In the genomic region with DNA sequence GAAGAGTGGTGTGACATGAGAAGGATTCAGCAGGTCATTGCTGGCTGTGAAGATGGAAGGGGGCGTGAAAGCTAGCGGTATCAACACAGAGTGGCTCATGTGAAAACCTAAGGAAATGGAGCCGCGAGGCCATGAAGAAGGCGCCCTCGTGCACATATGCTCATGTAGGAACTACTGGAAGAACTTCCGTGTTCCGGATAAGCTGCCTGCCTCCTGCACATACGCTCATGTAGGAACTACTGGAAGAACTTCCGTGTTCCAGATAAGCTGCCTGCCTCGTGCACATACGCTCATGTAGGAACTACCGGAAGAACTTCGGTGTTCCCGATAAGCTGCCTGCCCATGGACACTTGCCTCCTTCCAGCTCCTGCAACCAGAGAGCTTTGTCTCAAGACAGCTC, we compare ENCODE assay signal across 22 cellular contexts.
"Had no signal": no experiment of that assay in that cellular context is flagged by ENCODE, and none has a peak within 500 bp of the region (broad histone marks: within the 10 kb centered on the region; RNA-seq: fewer than 3 reads in every experiment).

No MANE protein-coding gene starts in this region.

- DNase-seq: dermis blood vessel endothelial cell; dorsolateral prefrontal cortex; effector CD4-positive, alpha-beta T cell; effector memory CD4-positive, alpha-beta T cell; foreskin keratinocyte; heart left ventricle; hypothalamus; immature natural killer cell; left cardiac atrium; left lung; left ventricle myocardium superior; lower lobe of right lung; mesenchymal stem cell; mucosa of descending colon; naive B cell had no signal

- H3K27me3 ChIP-seq: dorsolateral prefrontal cortex, esophagus muscularis mucosa, foreskin keratinocyte, gastroesophageal sphincter, heart left ventricle, hepatocyte, left lung had no signal

- H3K27ac ChIP-seq: coronary artery, dorsolateral prefrontal cortex, esophagus muscularis mucosa, foreskin keratinocyte, gastroesophageal sphincter, heart left ventricle, hepatocyte, left lung, lower lobe of right lung had no signal

- FAIRE-seq: endothelial cell of umbilical vein, islet of Langerhans, keratinocyte had no signal

- H3K36me3 ChIP-seq: esophagus muscularis mucosa, gastroesophageal sphincter, heart left ventricle, left lung, lower lobe of right lung had no signal

- H3K9me3 ChIP-seq: esophagus muscularis mucosa, gastroesophageal sphincter, heart left ventricle, left lung, lower lobe of right lung, mucosa of descending colon had no signal

- ATAC-seq: foreskin keratinocyte, gastroesophageal sphincter, heart left ventricle, left cardiac atrium, left lung, left ventricle myocardium superior, lower lobe of right lung, mucosa of descending colon had no signal

- H3K4me3 ChIP-seq: coronary artery, dorsolateral prefrontal cortex, esophagus muscularis mucosa, gastroesophageal sphincter, heart left ventricle, hepatocyte, left lung, lower lobe of right lung, mucosa of descending colon had no signal
